In the genomic region with DNA sequence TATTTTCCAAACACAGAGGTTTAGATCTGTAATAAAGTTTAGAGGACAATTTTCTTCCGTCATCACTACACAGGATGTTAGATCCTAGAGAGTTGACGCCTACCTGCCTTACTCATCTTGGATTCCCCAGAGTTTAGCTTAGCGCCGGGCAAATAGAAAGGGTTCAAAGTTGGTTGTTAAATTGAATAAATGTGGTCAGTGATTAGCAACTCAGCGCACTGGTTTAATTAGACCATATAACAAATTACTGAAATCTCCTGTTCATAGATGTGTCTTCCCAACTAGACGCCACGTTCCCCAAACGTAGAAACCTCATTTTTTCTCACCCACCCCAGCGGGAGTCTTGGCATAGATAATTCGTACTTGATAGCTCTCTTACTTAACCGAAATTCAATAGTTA, we compare ENCODE assay signal across 8 cellular contexts. TPM values are rescaled to one million over a fixed set of nuclear protein-coding genes. Genes with fewer than 3 reads are reported as not detected.
A peak's percentile ranks its signal among the peaks of the same experiment; 100 is the strongest.
DNase-seq lines count a peak whose midpoint lies in the region; ATAC-seq and TF ChIP-seq lines count a peak whose summit lies in the region.

No MANE protein-coding gene starts in this region.

- peak overlapping the region; percentile 69 for H3K56ac ChIP-seq in IMR-90 (ENCODE audit: extremely low read depth, insufficient read depth, low read length)

- peak overlapping the region; percentile 50 for H2BK5ac ChIP-seq in IMR-90 (ENCODE audit: low read depth, low read length, poor library complexity, severe bottlenecking)

- peak overlapping the region; percentile 56 to 63 for H4K8ac ChIP-seq in IMR-90 (ENCODE audit: low read depth in 2 of 2, low read length in 2 of 2)

- H3K27ac Mint-ChIP-seq in activated CD8-positive, alpha-beta T cell treated with anti-CD3 and anti-CD28 coated beads, Interleukin-2, amount 10 ng/mL, durations not matched to agents 7 days and 5 days, result peak overlapping the region; percentile 98

- H3K14ac ChIP-seq in IMR-90 (replicated peaks; ENCODE audit: low read depth, low read length), result peak overlapping the region; percentile 14; the same call in 1 of the 2 replicates

- POLR2A ChIA-PET in IMR-90 (lab: Charles Lee; ENCODE audit: unreplicated experiment), result interaction anchor here (0.8 kb wide), 1 partner anchor 15 kb away, joined by 3 read pairs; no protein-coding TSS in a partner anchor
- POLR2A ChIA-PET in activated CD8-positive, alpha-beta T cell treated with anti-CD3 and anti-CD28 coated beads, Interleukin-2, amount 10 ng/mL, durations not matched to agents 7 days and 5 days (lab: Charles Lee), result interaction anchor here (0.6 to 2.2 kb wide), 5 partner anchors 8 to 688 kb away, joined by 3 to 9 read pairs (median 4); a partner anchor contains a TSS

- peaks cover 21% of the 10 kb centered on the region for H3K36me3 Mint-ChIP-seq in activated CD8-positive, alpha-beta T cell treated with anti-CD3 and anti-CD28 coated beads, Interleukin-2, amount 10 ng/mL, durations not matched to agents 7 days and 5 days (ENCODE audit: low read depth)

- TF ChIP-seq RAD21 in IMR-90 (IDR thresholded peaks at IDR 0.05; ENCODE audit: low read length), result no peak

- H4K5ac ChIP-seq in IMR-90 (ENCODE audit: low read depth, low read length), result peak overlapping the region; percentile 32; the same call in 1 of the 2 replicates

- H3K4me3 Mint-ChIP-seq in activated CD8-positive, alpha-beta T cell treated with anti-CD3 and anti-CD28 coated beads, Interleukin-2, amount 10 ng/mL, durations not matched to agents 7 days and 5 days, result peak overlapping the region; percentile 89

- no peak for TF ChIP-seq CTCF in IMR-90 (conservative IDR thresholded peaks at IDR 0.05; ENCODE audit: low read depth, low read length)
- TF ChIP-seq CTCF in fibroblast of villous mesenchyme (IDR thresholded peaks at IDR 0.05; ENCODE audit: insufficient read depth, low read depth, low read length), result no peak
- TF ChIP-seq CTCF in ovary (IDR thresholded peaks at IDR 0.05), result no peak

- H3K4me3 ChIP-seq in IMR-90 (ENCODE audit: insufficient read depth, low read depth, low read length) (peak overlapping the region; percentile 68), fibroblast of villous mesenchyme (ENCODE audit: low read depth, low read length) (peak overlapping the region; percentile 80), ovary (peak overlapping the region; percentile 66)

- no peaks in the 10 kb centered on the region for H3K9me3 ChIP-seq in IMR-90 (ENCODE audit: control insufficient read depth, insufficient read depth, low read length)
- no peaks in the 10 kb centered on the region for H3K9me3 ChIP-seq in ovary

- H2BK120ac ChIP-seq in IMR-90 (ENCODE audit: low read depth, low read length), result no peak overlapping the region

- H3K4ac ChIP-seq in IMR-90 (ENCODE audit: low read depth, low read length), result peak overlapping the region; percentile 12; the same call in 1 of the 2 replicates

- H4K91ac ChIP-seq in IMR-90 (ENCODE audit: insufficient read depth, low read depth, low read length), result 0 out of 2 replicates have a peak overlapping the region, but pooled peaks have one; percentile 14

- no peak for TF ChIP-seq EP300 in ovary (IDR thresholded peaks at IDR 0.05)

- TF ChIP-seq POLR2A in IMR-90 (IDR thresholded peaks at IDR 0.05; ENCODE audit: low read depth, low read length) (no peak), ovary (IDR thresholded peaks at IDR 0.05) (no peak)

- peak overlapping the region; percentile 57; the same call in 1 of the 2 replicates for H3K23ac ChIP-seq in IMR-90 (ENCODE audit: low read depth, low read length)

- ATAC-seq in GM21529 (IDR thresholded peaks at IDR 0.05; ENCODE audit: unreplicated experiment), result peak; percentile 16
- ATAC-seq in IMR-90 (ENCODE audit: low read depth), result no peak
- ATAC-seq in activated CD8-positive, alpha-beta T cell treated with anti-CD3 and anti-CD28 coated beads, Interleukin-2, amount 10 ng/mL, durations not matched to agents 7 days and 5 days, result peak; percentile 16

- peak overlapping the region; percentile 97 for H3K4me2 ChIP-seq in IMR-90 (ENCODE audit: low read depth, low read length)

- H3K9me3 Mint-ChIP-seq in activated CD8-positive, alpha-beta T cell treated with anti-CD3 and anti-CD28 coated beads, Interleukin-2, amount 10 ng/mL, durations not matched to agents 7 days and 5 days (ENCODE audit: insufficient read depth), result no peaks in the 10 kb centered on the region

- H3K18ac ChIP-seq in IMR-90 (ENCODE audit: low read depth, low read length), result peak overlapping the region; percentile 13; the same call in 1 of the 2 replicates

- 0 out of 3 replicates have a peak overlapping the region, but pooled peaks have one; percentile 6 for H2BK15ac ChIP-seq in IMR-90 (ENCODE audit: low read depth, low read length)

- no peaks in the 10 kb centered on the region for H3K27me3 ChIP-seq in IMR-90 (ENCODE audit: control insufficient read depth, insufficient read depth, low read length)
- no peaks in the 10 kb centered on the region for H3K27me3 ChIP-seq in ovary

- CTCF ChIA-PET in IMR-90 (lab: Yijun Ruan, JAX), result interaction anchor here (0.8 to 1.0 kb wide), 2 partner anchors 13 to 709 kb away, joined by 3 to 4 read pairs; no protein-coding TSS in a partner anchor
- CTCF ChIA-PET in activated CD8-positive, alpha-beta T cell treated with anti-CD3 and anti-CD28 coated beads, Interleukin-2, amount 10 ng/mL, durations not matched to agents 7 days and 5 days (lab: Charles Lee), result no interaction called here

- H4K20me1 ChIP-seq in IMR-90 (ENCODE audit: insufficient read depth, low read length), result no peaks in the 10 kb centered on the region

- BruUV-seq in IMR-90 (replicated peaks; lab: Mats Ljungman, UMichigan), result no TSS peak

- no peak overlapping the region for H2AK5ac ChIP-seq in IMR-90 (ENCODE audit: low read depth, low read length)

- peak overlapping the region; percentile 90 for H3K9ac ChIP-seq in IMR-90 (ENCODE audit: low read depth, low read length)

- peaks cover 27% of the 10 kb centered on the region for H3K4me1 Mint-ChIP-seq in activated CD8-positive, alpha-beta T cell treated with anti-CD3 and anti-CD28 coated beads, Interleukin-2, amount 10 ng/mL, durations not matched to agents 7 days and 5 days (ENCODE audit: low read depth)

- H3K36me3 ChIP-seq in IMR-90 (ENCODE audit: control insufficient read depth, insufficient read depth, low read length) (no peaks in the 10 kb centered on the region; the same call in 1 of the 2 replicates), ovary (no peaks in the 10 kb centered on the region)

- no CpG with 5 or more reads among the region's 11 CpGs for WGBS in IMR-90 (ENCODE audit: extremely low coverage in 2 of 2, insufficient read length in 1 of 2), 2 experiments
- WGBS in ovary, 3 donors, result 1 to 2% (median 1%) methylated on average over 11 of the region's 11 CpGs

- H2AK9ac ChIP-seq in IMR-90 (replicated peaks; ENCODE audit: low read depth, low read length, poor library complexity), result no peak overlapping the region

- H3K79me1 ChIP-seq in IMR-90 (ENCODE audit: low read depth in 1 of 2, low read length in 2 of 2), result peaks cover 5 to 18% of the 10 kb centered on the region in 2 experiments; a peak in 3 of 4 replicates

- DNase-seq in ELF-1 (ENCODE audit: low read depth, low spot score) (peak; percentile 3), IMR-90 (peak; percentile 40), fibroblast of villous mesenchyme (ENCODE audit: low read depth) (peak; percentile 27), ovary (peak in 1 of 5 donors; percentile 23), G401 (ENCODE audit: low spot score) (no peak), NCI-H1105 (lab: John Stamatoyannopoulos, UW) (no peak)
- peak; percentile 28 for DNase-seq in activated CD8-positive, alpha-beta T cell treated with anti-CD3 and anti-CD28 coated beads, Interleukin-2, amount 10 ng/mL, durations not matched to agents 7 days and 5 days

- in situ Hi-C loops in IMR-90 (cut with MboI; ENCODE audit: low sequenced_read_pairs), result no loop called here
- in situ Hi-C loops in G401 (cut with HindIII; ENCODE audit: low sequenced_read_pairs), result no loop called here

- no peaks in the 10 kb centered on the region for H3K9me1 ChIP-seq in IMR-90 (ENCODE audit: insufficient read depth, low read length)

- H3K27me3 Mint-ChIP-seq in activated CD8-positive, alpha-beta T cell treated with anti-CD3 and anti-CD28 coated beads, Interleukin-2, amount 10 ng/mL, durations not matched to agents 7 days and 5 days (ENCODE audit: low read depth), result no peaks in the 10 kb centered on the region

- H2BK20ac ChIP-seq in IMR-90 (ENCODE audit: low read depth, low read length), result no peak overlapping the region

- dilution Hi-C loops in IMR-90 (cut with HindIII; ENCODE audit: low sequenced_read_pairs, unreplicated experiment), result no loop called here

- H3K4me1 ChIP-seq in IMR-90 (ENCODE audit: control insufficient read depth, insufficient read depth, low read length) (peaks cover 2% of the 10 kb centered on the region), ovary (ENCODE audit: insufficient read depth) (peaks cover 4% of the 10 kb centered on the region)

- H2AFZ ChIP-seq in IMR-90 (replicated peaks; ENCODE audit: low read length, poor library complexity), result peak overlapping the region; percentile 36

- intact Hi-C loops in IMR-90 (cut with micrococcal nuclease), result loop anchor here (2.0 to 10.0 kb wide), 3 partner anchors 416 to 708 kb away; no protein-coding TSS in a partner anchor
- intact Hi-C loops in ovary (cut with DNase I), result no loop called here

- H3K27ac ChIP-seq in IMR-90 (ENCODE audit: insufficient read depth, low read length) (peak overlapping the region; percentile 5; the same call in 1 of the 2 replicates), ovary (peak overlapping the region in 1 of 2 donors; percentile 71)

TF ChIP-seq in IMR-90, 13 proteins besides CTCF, POLR2A, EP300 and RAD21 (continues in another document):
- no peak for TF ChIP-seq CEBPB (IDR thresholded peaks at IDR 0.05; ENCODE audit: low read depth, low read length)
- TF ChIP-seq CHD1 (IDR thresholded peaks at IDR 0.05; ENCODE audit: low read depth, low read length), result no peak
- TF ChIP-seq BHLHE40 (IDR thresholded peaks at IDR 0.05; ENCODE audit: low read depth, low read length), result no peak
- no peak for TF ChIP-seq RFX5 (IDR thresholded peaks at IDR 0.05; ENCODE audit: low read depth, low read length)
- TF ChIP-seq MAFK (IDR thresholded peaks at IDR 0.05; ENCODE audit: low read depth, low read length), result no peak
- no peak for TF ChIP-seq FOS (IDR thresholded peaks at IDR 0.05; ENCODE audit: low read depth, low read length)
- TF ChIP-seq SMC3 (IDR thresholded peaks at IDR 0.05; ENCODE audit: low read depth, low read length), result no peak

RNA-seq across cellular contexts. Expression of a gene that starts 0.8 kb away (rescaled TPM):
- total RNA-seq in IMR-90 (2012; rRNA removed), result 94.5 and 127 TPM in 2 replicates
- polyA plus RNA-seq in IMR-90 (2012; rRNA removed), result 36.0 and 43.5 TPM in 2 replicates
- 9.5 and 10.2 TPM in 2 replicates for polyA plus RNA-seq in IMR-90 (2012; cell fraction: cytosol; rRNA removed)
- polyA plus RNA-seq in IMR-90 (2012; cell fraction: nucleus; rRNA removed; ENCODE audit: low replicate concordance), result 6.6 and 52.3 TPM in 2 replicates
- 10 to 100 TPM; 31.6 to 35.7 TPM for total RNA-seq in activated CD8-positive, alpha-beta T cell treated with anti-CD3 and anti-CD28 coated beads, Interleukin-2, amount 10 ng/mL, durations not matched to agents 7 days and 5 days
- 88.3 and 114 TPM in 2 replicates for total RNA-seq in fibroblast of villous mesenchyme
- 10 to 100 TPM; 43.0 to 73.4 (median 47.7) TPM for total RNA-seq in ovary
- polyA plus RNA-seq in ovary, result 10 to 100 TPM; 40.5 to 41.6 TPM
- 28.9 and 42.9 TPM in 2 replicates for total RNA-seq in G401 (2014; rRNA removed; shearing (Covaris generic))

Comparison
In these comparisons a context has a peak if more than half of its experiments do, and no peak if none do; other contexts are left out.
1. DNase-seq: peak in ELF-1 (single experiment), IMR-90 (single experiment), activated CD8-positive, alpha-beta T cell treated with anti-CD3 and anti-CD28 coated beads, Interleukin-2, amount 10 ng/mL, durations not matched to agents 7 days and 5 days (single experiment) and fibroblast of villous mesenchyme (single experiment); none in G401 (single experiment) and NCI-H1105 (single experiment).
2. Peak in every context shown above with its lines, with median percentiles within 50 percentile points of each other: H3K4me3 ChIP-seq.